ENCODE assay signal across 1 cellular context in the genomic region with DNA sequence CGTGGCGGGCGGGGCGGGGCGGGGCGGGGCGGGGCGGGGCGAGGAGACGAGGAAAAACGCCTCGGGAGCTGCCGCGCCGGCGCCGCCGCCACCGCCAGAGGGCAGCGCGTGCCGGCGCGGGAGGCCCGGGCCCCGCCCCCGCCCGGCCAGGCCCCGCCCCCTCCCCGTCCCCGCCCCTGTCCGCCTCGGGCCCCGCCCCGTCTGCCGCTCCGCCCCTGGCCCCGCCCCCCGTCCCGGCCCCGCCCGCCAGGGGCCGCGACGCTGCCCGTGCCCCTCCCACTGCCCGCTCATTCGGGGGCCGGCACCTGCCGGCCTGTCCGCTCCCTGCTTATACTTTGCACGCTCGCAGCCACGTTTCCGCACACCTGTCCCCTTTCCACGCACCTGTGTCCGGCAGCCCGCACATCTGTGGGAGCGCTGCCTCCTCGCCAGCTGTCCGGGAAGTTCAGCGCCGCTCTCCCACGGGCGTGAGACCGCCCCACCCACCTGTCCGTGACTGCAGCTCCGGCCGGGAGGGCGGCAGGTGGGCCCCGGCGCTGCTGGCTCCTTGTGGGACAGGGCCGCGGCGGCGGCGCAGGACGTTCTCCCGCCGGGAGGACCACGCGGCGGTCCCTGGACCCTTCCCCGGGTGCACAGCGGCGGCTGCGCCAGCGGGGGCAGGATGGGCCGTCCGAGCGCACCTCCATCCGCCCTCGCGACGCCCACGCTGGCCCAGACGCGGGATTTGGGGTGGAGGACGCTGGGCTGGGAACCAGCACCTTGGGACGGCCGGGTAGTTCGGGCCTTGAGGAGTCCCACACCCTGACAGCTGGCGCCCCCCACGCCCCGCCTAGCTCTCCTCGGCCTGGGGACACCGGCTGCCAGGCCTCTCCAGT.
TF ChIP-seq lines count a peak whose summit lies in the region.

No MANE protein-coding gene starts in this region.

TF ChIP-seq in WTC11, 78 proteins besides CTCF, POLR2A, EP300 and RAD21 (continued from another document):
- TF ChIP-seq, protein P1, sequence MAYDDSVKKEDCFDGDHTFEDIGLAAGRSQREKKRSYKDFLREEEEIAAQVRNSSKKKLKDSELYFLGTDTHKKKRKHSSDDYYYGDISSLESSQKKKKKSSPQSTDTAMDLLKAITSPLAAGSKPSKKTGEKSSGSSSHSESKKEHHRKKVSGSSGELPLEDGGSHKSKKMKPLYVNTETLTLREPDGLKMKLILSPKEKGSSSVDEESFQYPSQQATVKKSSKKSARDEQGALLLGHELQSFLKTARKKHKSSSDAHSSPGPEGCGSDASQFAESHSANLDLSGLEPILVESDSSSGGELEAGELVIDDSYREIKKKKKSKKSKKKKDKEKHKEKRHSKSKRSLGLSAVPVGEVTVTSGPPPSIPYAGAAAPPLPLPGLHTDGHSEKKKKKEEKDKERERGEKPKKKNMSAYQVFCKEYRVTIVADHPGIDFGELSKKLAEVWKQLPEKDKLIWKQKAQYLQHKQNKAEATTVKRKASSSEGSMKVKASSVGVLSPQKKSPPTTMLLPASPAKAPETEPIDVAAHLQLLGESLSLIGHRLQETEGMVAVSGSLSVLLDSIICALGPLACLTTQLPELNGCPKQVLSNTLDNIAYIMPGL (CRISPR knock-in tag; IDR thresholded peaks at IDR 0.05) = peak; percentile 63; the same call in 1 of the 2 replicates
- TF ChIP-seq FOXP1 (CRISPR knock-in tag; IDR thresholded peaks at IDR 0.05; ENCODE audit: borderline replicate concordance) = 0 out of 2 replicates have a peak, but pooled peaks have one; percentile 10
- peak; percentile 57 for TF ChIP-seq ZNF263 (CRISPR knock-in tag; IDR thresholded peaks at IDR 0.05; ENCODE audit: low read depth)
- TF ChIP-seq RELA (CRISPR knock-in tag; IDR thresholded peaks at IDR 0.05; ENCODE audit: borderline replicate concordance) = peak; percentile 22; the same call in 1 of the 2 replicates
- TF ChIP-seq SMAD4 (CRISPR knock-in tag; IDR thresholded peaks at IDR 0.05) = no peak
TF ChIP-seq in WTC11: peak in this region for 5.
